Comparison of ENCODE assay signal across 8 cellular contexts in genomic region chr11:66958232-66958955, GRCh38. TPM values are rescaled to one million over a fixed set of nuclear protein-coding genes. Genes with fewer than 3 reads are reported as not detected.
DNase-seq lines count a peak whose midpoint lies in the region; ATAC-seq and TF ChIP-seq lines count a peak whose summit lies in the region.

Gene PC (minus strand): TSS chr11:66958383. CDS start chr11:66872159, 86,224 bp downstream.

- ATAC-seq in GM19397 (IDR thresholded peaks at IDR 0.05; ENCODE audit: unreplicated experiment), result peak; percentile 93
- peak; percentile 87 for ATAC-seq in HG03565 (IDR thresholded peaks at IDR 0.05; ENCODE audit: unreplicated experiment)
- peak; percentile 99 for ATAC-seq in lower lobe of right lung

- POLR2A ChIA-PET in activated CD8-positive, alpha-beta memory T cell treated with anti-CD3 and anti-CD28 coated beads for 36 hours (lab: Charles Lee), result interaction anchor here (0.6 to 1.1 kb wide), 2 partner anchors 12 to 492 kb away, joined by 3 to 5 read pairs; no protein-coding TSS in a partner anchor

- H3K4me3 ChIP-seq in BLaER1 treated with 17β-estradiol and CSF1 and Interleukin-3, amounts not matched to agents 10 nM and 100 nM, result peak within 1 kb of the TSS; percentile 56 to 75 (median 61)
- peak within 1 kb of the TSS; percentile 72 for H3K4me3 ChIP-seq in lower lobe of right lung

- H3K27ac ChIP-seq in BLaER1 treated with 17β-estradiol and CSF1 and Interleukin-3, amounts not matched to agents 10 nM and 100 nM, result peak within 1 kb of the TSS in 9 of 11 experiments; percentile 19 to 71 (median 56); a peak in 18 of 22 replicates
- peak within 1 kb of the TSS; percentile 76 for H3K27ac ChIP-seq in lower lobe of right lung

- peaks cover 0 to 37% (median 0%) of the 10 kb centered on the region in 11 experiments; a peak in 10 of 22 replicates for H3K9me3 ChIP-seq in BLaER1 treated with 17β-estradiol and CSF1 and Interleukin-3, amounts not matched to agents 10 nM and 100 nM (replicated peaks in 1 of 11)
- H3K9me3 ChIP-seq in lower lobe of right lung, result no peaks in the 10 kb centered on the region

- peaks cover 0 to 10% (median 0%) of the 10 kb centered on the region in 11 experiments; a peak in 3 of 22 replicates for H3K36me3 ChIP-seq in BLaER1 treated with 17β-estradiol and CSF1 and Interleukin-3, amounts not matched to agents 10 nM and 100 nM
- no peaks in the 10 kb centered on the region for H3K36me3 ChIP-seq in lower lobe of right lung

- DNase-seq in NCI-H82 (lab: John Stamatoyannopoulos, UW) (peak; percentile 99), lower lobe of right lung (peak; percentile 100)
- peak; percentile 95 for DNase-seq in effector CD4-positive, alpha-beta T cell
- peak; percentile 91 to 92 (median 91) for DNase-seq in stimulated activated CD4-positive, alpha-beta T cell treated with anti-CD3 and anti-CD28 coated beads, TNF-alpha, amount 100 ng/mL, for 1 hour (ENCODE audit: low read depth in 3 of 3, low spot score in 1 of 3)

- no peak for TF ChIP-seq CTCF in lower lobe of right lung (IDR thresholded peaks at IDR 0.05)

- CTCF ChIA-PET in activated CD8-positive, alpha-beta memory T cell treated with anti-CD3 and anti-CD28 coated beads for 36 hours (lab: Charles Lee), result interaction anchor here (0.5 to 1.2 kb wide), 4 partner anchors 17 to 736 kb away, joined by 3 to 4 read pairs (median 4); partner anchors contain the start of gene C11orf86

- H4K20me1 ChIP-seq in BLaER1 treated with 17β-estradiol and CSF1 and Interleukin-3, amounts not matched to agents 10 nM and 100 nM, result no peaks in the 10 kb centered on the region; a peak in 1 of 22 replicates

- peak within 1 kb of the TSS; percentile 50 to 80 (median 73); a peak in 20 of 22 replicates for H3K9ac ChIP-seq in BLaER1 treated with 17β-estradiol and CSF1 and Interleukin-3, amounts not matched to agents 10 nM and 100 nM

- H3K4me1 ChIP-seq in BLaER1 treated with 17β-estradiol and CSF1 and Interleukin-3, amounts not matched to agents 10 nM and 100 nM, result peaks cover 23 to 64% (median 40%) of the 10 kb centered on the region in 10 experiments
- peaks cover 14% of the 10 kb centered on the region for H3K4me1 ChIP-seq in lower lobe of right lung

- no peaks in the 10 kb centered on the region for H3K27me3 ChIP-seq in BLaER1 treated with 17β-estradiol and CSF1 and Interleukin-3, amounts not matched to agents 10 nM and 100 nM
- H3K27me3 ChIP-seq in lower lobe of right lung (ENCODE audit: low read depth), result no peaks in the 10 kb centered on the region

- peak within 1 kb of the TSS; percentile 60 to 92 (median 85) for H3K4me2 ChIP-seq in BLaER1 treated with 17β-estradiol and CSF1 and Interleukin-3, amounts not matched to agents 10 nM and 100 nM

- intact Hi-C loops in lower lobe of right lung (cut with DNase I), result no loop called here

RNA-seq across cellular contexts. Expression of gene PC, which starts in this region (rescaled TPM):
- total RNA-seq in activated CD8-positive, alpha-beta memory T cell treated with anti-CD3 and anti-CD28 coated beads for 36 hours, result 10 to 100 TPM; 10.7 to 10.9 TPM
- 14.7 TPM for total RNA-seq in lower lobe of right lung

Comparison
In these comparisons a context has a peak if more than half of its experiments do, and no peak if none do; other contexts are left out.
1. Peak in every context shown above with its lines: DNase-seq, ATAC-seq, H3K4me3 ChIP-seq and H3K27ac ChIP-seq.